ENCODE assay signal across 1 cellular context in the genomic region with DNA sequence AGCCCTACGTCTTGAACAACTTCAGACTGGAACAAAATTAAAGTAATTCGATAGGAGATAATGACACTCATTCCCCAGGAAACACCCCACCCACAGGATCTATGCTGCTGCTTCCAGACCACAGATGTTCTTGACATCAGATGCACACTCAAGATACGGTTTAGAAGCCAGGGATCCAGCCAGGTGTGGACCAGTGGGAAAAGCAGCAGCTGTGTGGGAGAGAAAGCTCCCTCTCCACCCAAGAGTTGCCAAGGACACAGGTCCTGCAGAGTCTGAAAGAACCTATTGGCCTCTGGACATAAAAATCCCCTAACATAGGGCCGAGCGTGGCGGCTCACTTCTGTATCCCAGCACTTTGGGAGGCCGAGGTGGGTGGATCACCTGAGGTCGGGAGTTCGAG.
TF ChIP-seq lines count a peak whose summit lies in the region.

No MANE protein-coding gene starts in this region.

TF ChIP-seq in IMR-90, 13 proteins besides CTCF, POLR2A, EP300 and RAD21 (continued from another document):
- TF ChIP-seq, protein P1, sequence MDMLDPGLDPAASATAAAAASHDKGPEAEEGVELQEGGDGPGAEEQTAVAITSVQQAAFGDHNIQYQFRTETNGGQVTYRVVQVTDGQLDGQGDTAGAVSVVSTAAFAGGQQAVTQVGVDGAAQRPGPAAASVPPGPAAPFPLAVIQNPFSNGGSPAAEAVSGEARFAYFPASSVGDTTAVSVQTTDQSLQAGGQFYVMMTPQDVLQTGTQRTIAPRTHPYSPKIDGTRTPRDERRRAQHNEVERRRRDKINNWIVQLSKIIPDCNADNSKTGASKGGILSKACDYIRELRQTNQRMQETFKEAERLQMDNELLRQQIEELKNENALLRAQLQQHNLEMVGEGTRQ (IDR thresholded peaks at IDR 0.05; ENCODE audit: low read depth, low read length) = no peak
- TF ChIP-seq MAZ (IDR thresholded peaks at IDR 0.05; ENCODE audit: borderline replicate concordance, low read depth, low read length) (no peak), CHD1 (IDR thresholded peaks at IDR 0.05; ENCODE audit: low read depth, low read length) (no peak), BHLHE40 (IDR thresholded peaks at IDR 0.05; ENCODE audit: low read depth, low read length) (no peak)
